11 cellular contexts compared by ENCODE assay signal in genomic region chr22:45083659-45084305, GRCh38.
DNase-seq lines count a peak whose midpoint lies in the region; ATAC-seq and TF ChIP-seq lines count a peak whose summit lies in the region.
"Had no signal": no experiment of that assay in that cellular context is flagged by ENCODE, and none has a peak within 500 bp of the region (broad histone marks: within the 10 kb centered on the region; RNA-seq: fewer than 3 reads in every experiment).

No MANE protein-coding gene starts in this region.

- in situ Hi-C loops in Panc1 (cut with HindIII; ENCODE audit: low pct_unique_long_range_greater_than_20kb, low sequenced_read_pairs) (no loop called here), KBM-7 (cut with MboI; ENCODE audit: low pct_unique_long_range_greater_than_20kb, low sequenced_read_pairs) (no loop called here)

- H3K9me3 Mint-ChIP-seq in activated CD8-positive, alpha-beta memory T cell treated with anti-CD3 and anti-CD28 coated beads, Interleukin-2, amount 10 ng/mL, durations not matched to agents 7 days and 5 days (ENCODE audit: low read depth), result peaks cover 4% of the 10 kb centered on the region
- H3K9me3 Mint-ChIP-seq in endodermal cell, result peaks cover 5% of the 10 kb centered on the region

- H3K36me3 Mint-ChIP-seq in activated CD8-positive, alpha-beta memory T cell treated with anti-CD3 and anti-CD28 coated beads, Interleukin-2, amount 10 ng/mL, durations not matched to agents 7 days and 5 days, result no peaks in the 10 kb centered on the region
- no peaks in the 10 kb centered on the region for H3K36me3 Mint-ChIP-seq in endodermal cell (ENCODE audit: low read depth)

- CTCF ChIA-PET in activated CD8-positive, alpha-beta memory T cell treated with anti-CD3 and anti-CD28 coated beads, Interleukin-2, amount 10 ng/mL, durations not matched to agents 7 days and 5 days (lab: Charles Lee), result interaction anchor here (1.3 kb wide), 1 partner anchor 13 kb away, joined by 4 read pairs; no protein-coding TSS in a partner anchor
- CTCF ChIA-PET in Panc1 (lab: Charles Lee), result no interaction called here

- no TSS peak for BruUV-seq in Panc1 (replicated peaks; lab: Mats Ljungman, UMichigan)

- H3K4me3 ChIP-seq in Panc1 (ENCODE audit: low read depth in 2 of 2, low read length in 2 of 2) (no peak overlapping the region), endodermal cell (ENCODE audit: low read length) (no peak overlapping the region)
- H3K4me3 ChIP-seq: BLaER1 treated with 17β-estradiol and CSF1 and Interleukin-3, amounts not matched to agents 10 nM and 100 nM; sigmoid colon had no signal

- H3K9me3 ChIP-seq in Panc1 (ENCODE audit: control insufficient read depth, insufficient read depth, low read depth, low read length) (no peaks in the 10 kb centered on the region), endodermal cell (ENCODE audit: control insufficient read depth, low read length) (no peaks in the 10 kb centered on the region)
- H3K9me3 ChIP-seq: BLaER1 treated with 17β-estradiol and CSF1 and Interleukin-3, amounts not matched to agents 10 nM and 100 nM; sigmoid colon had no signal

- peak; percentile 64 for ATAC-seq in activated CD8-positive, alpha-beta memory T cell treated with anti-CD3 and anti-CD28 coated beads, Interleukin-2, amount 10 ng/mL, durations not matched to agents 7 days and 5 days
- ATAC-seq in Panc1, result peak; percentile 81
- peak; percentile 91 for ATAC-seq in esophagus mucosa
- ATAC-seq in HG02678 (IDR thresholded peaks at IDR 0.05; ENCODE audit: unreplicated experiment), result no peak

- H3K9ac ChIP-seq in endodermal cell (ENCODE audit: extremely low read depth, low read length, poor library complexity, severe bottlenecking), result no peak overlapping the region
- H3K9ac ChIP-seq: BLaER1 treated with 17β-estradiol and CSF1 and Interleukin-3, amounts not matched to agents 10 nM and 100 nM had no signal

- H3K27ac ChIP-seq in Panc1 (ENCODE audit: low read length) (no peak overlapping the region), endodermal cell (ENCODE audit: low read depth, low read length) (no peak overlapping the region)
- H3K27ac ChIP-seq: BLaER1 treated with 17β-estradiol and CSF1 and Interleukin-3, amounts not matched to agents 10 nM and 100 nM; sigmoid colon had no signal

- no peak overlapping the region for H3K4me3 Mint-ChIP-seq in activated CD8-positive, alpha-beta memory T cell treated with anti-CD3 and anti-CD28 coated beads, Interleukin-2, amount 10 ng/mL, durations not matched to agents 7 days and 5 days
- no peak overlapping the region for H3K4me3 Mint-ChIP-seq in endodermal cell

- H3K36me3 ChIP-seq in Panc1 (ENCODE audit: control insufficient read depth, insufficient read depth, low read length) (no peaks in the 10 kb centered on the region), endodermal cell (ENCODE audit: control insufficient read depth, insufficient read depth, low read length) (no peaks in the 10 kb centered on the region)
- H3K36me3 ChIP-seq: BLaER1 treated with 17β-estradiol and CSF1 and Interleukin-3, amounts not matched to agents 10 nM and 100 nM; sigmoid colon had no signal

- peaks cover 13% of the 10 kb centered on the region for H3K4me1 Mint-ChIP-seq in activated CD8-positive, alpha-beta memory T cell treated with anti-CD3 and anti-CD28 coated beads, Interleukin-2, amount 10 ng/mL, durations not matched to agents 7 days and 5 days
- H3K4me1 Mint-ChIP-seq in endodermal cell, result peaks cover 45% of the 10 kb centered on the region

- DNase-seq in activated CD8-positive, alpha-beta memory T cell treated with anti-CD3 and anti-CD28 coated beads, Interleukin-2, amount 10 ng/mL, durations not matched to agents 7 days and 5 days, result peak; percentile 42
- no peak for DNase-seq in activated CD8-positive, alpha-beta memory T cell treated with anti-CD3 and anti-CD28 coated beads for 24 hours
- DNase-seq in Panc1 (ENCODE audit: low read depth, low spot score), result peak; percentile 57
- DNase-seq in stimulated activated CD4-positive, alpha-beta T cell treated with anti-CD3 and anti-CD28 coated beads, Interleukin-4, amount 100 ng/mL, for 48 hours (ENCODE audit: low read depth in 2 of 2), result peak; percentile 32 to 34
- DNase-seq in endodermal cell, result no peak
- DNase-seq in KBM-7, result no peak
- DNase-seq: sigmoid colon; stimulated activated naive CD4-positive, alpha-beta T cell had no signal

- WGBS in endodermal cell (ENCODE audit: insufficient coverage in 1 of 2, insufficient read length in 1 of 2), 2 experiments, result 88 to 90% methylated on average over 2 to 6 of the region's 6 CpGs

- H3K27me3 Mint-ChIP-seq in activated CD8-positive, alpha-beta memory T cell treated with anti-CD3 and anti-CD28 coated beads, Interleukin-2, amount 10 ng/mL, durations not matched to agents 7 days and 5 days, result peaks cover 14% of the 10 kb centered on the region
- H3K27me3 Mint-ChIP-seq in endodermal cell (ENCODE audit: insufficient read depth), result peaks cover 2% of the 10 kb centered on the region

- intact Hi-C loops in Panc1 (cut with micrococcal nuclease; ENCODE audit: unreplicated experiment), result loop anchor here (5.0 kb wide), 1 partner anchor 106 kb away; no protein-coding TSS in a partner anchor

- peaks cover 6% of the 10 kb centered on the region for H3K4me1 ChIP-seq in Panc1 (ENCODE audit: control insufficient read depth, insufficient read depth, low read length)
- peaks cover 3% of the 10 kb centered on the region for H3K4me1 ChIP-seq in endodermal cell (ENCODE audit: control insufficient read depth, insufficient read depth, low read length)
- H3K4me1 ChIP-seq: BLaER1 treated with 17β-estradiol and CSF1 and Interleukin-3, amounts not matched to agents 10 nM and 100 nM; sigmoid colon had no signal

- H3K27me3 ChIP-seq in Panc1 (ENCODE audit: control insufficient read depth, insufficient read depth, low read length) (no peaks in the 10 kb centered on the region), endodermal cell (ENCODE audit: control insufficient read depth, insufficient read depth, low read length, poor library complexity, severe bottlenecking) (no peaks in the 10 kb centered on the region)

- H3K27ac Mint-ChIP-seq in activated CD8-positive, alpha-beta memory T cell treated with anti-CD3 and anti-CD28 coated beads, Interleukin-2, amount 10 ng/mL, durations not matched to agents 7 days and 5 days, result peak overlapping the region; percentile 33
- no peak overlapping the region for H3K27ac Mint-ChIP-seq in endodermal cell

- TF ChIP-seq CTCF in Panc1 (IDR thresholded peaks at IDR 0.05), result no peak
- TF ChIP-seq CTCF in endodermal cell (conservative IDR thresholded peaks at IDR 0.05), result no peak

- POLR2A ChIA-PET in Panc1 (lab: Charles Lee), result no interaction called here

Comparison
In these comparisons a context has a peak if more than half of its experiments do, and no peak if none do; other contexts are left out.
1. DNase-seq: peak in activated CD8-positive, alpha-beta memory T cell treated with anti-CD3 and anti-CD28 coated beads, Interleukin-2, amount 10 ng/mL, durations not matched to agents 7 days and 5 days (single experiment), Panc1 (single experiment) and stimulated activated CD4-positive, alpha-beta T cell treated with anti-CD3 and anti-CD28 coated beads, Interleukin-4, amount 100 ng/mL, for 48 hours (2 of 2); none in activated CD8-positive, alpha-beta memory T cell treated with anti-CD3 and anti-CD28 coated beads for 24 hours (single experiment), endodermal cell (single experiment) and KBM-7 (single experiment).